9 cellular contexts compared by ENCODE assay signal in genomic region chr18:34492652-34493051, GRCh38.
DNase-seq lines count a peak whose midpoint lies in the region; ATAC-seq and TF ChIP-seq lines count a peak whose summit lies in the region.
"Had no signal": no experiment of that assay in that cellular context is flagged by ENCODE, and none has a peak within 500 bp of the region (broad histone marks: within the 10 kb centered on the region; RNA-seq: fewer than 3 reads in every experiment).

No MANE protein-coding gene starts in this region.

- H3K9me3 ChIP-seq in SK-N-MC (ENCODE audit: low read depth, low read length) = no peaks in the 10 kb centered on the region
- no peaks in the 10 kb centered on the region for H3K9me3 ChIP-seq in iPS-20b (ENCODE audit: insufficient read depth, low read depth, low read length)

- H3K27me3 ChIP-seq in iPS-20b (ENCODE audit: insufficient read depth, low read length) = peaks cover 14% of the 10 kb centered on the region

- H3K27ac ChIP-seq in SK-N-MC = no peak overlapping the region
- H3K27ac ChIP-seq in iPS-20b (ENCODE audit: low read length) = no peak overlapping the region

- H3K4me1 Mint-ChIP-seq in activated T-cell treated with anti-CD3 and anti-CD28 coated beads, Interleukin-2, amount 50 U/mL, for 72 hours (ENCODE audit: low read depth) = no peaks in the 10 kb centered on the region
- H3K4me1 Mint-ChIP-seq in type B pancreatic cell (ENCODE audit: unreplicated experiment) = peaks cover 4% of the 10 kb centered on the region

- no peak for ATAC-seq in activated T-cell treated with anti-CD3 and anti-CD28 coated beads, Interleukin-2, amount 50 U/mL, for 72 hours (replicated peaks in 1 of 2)
- no peak for ATAC-seq in HG02571 (IDR thresholded peaks at IDR 0.05; ENCODE audit: unreplicated experiment)

- peaks cover 0 to 1% of the 10 kb centered on the region in 2 donors for H3K36me3 Mint-ChIP-seq in activated T-cell treated with anti-CD3 and anti-CD28 coated beads, Interleukin-2, amount 50 U/mL, for 72 hours (ENCODE audit: insufficient read depth in 2 of 2)
- no peaks in the 10 kb centered on the region for H3K36me3 Mint-ChIP-seq in type B pancreatic cell

- no peaks in the 10 kb centered on the region for H3K36me3 ChIP-seq in SK-N-MC (ENCODE audit: insufficient read depth, low read length)
- H3K36me3 ChIP-seq in iPS-20b (ENCODE audit: insufficient read depth, low read depth, low read length) = no peaks in the 10 kb centered on the region

- H3K9ac ChIP-seq in SK-N-MC (ENCODE audit: insufficient read length) = no peak overlapping the region
- H3K9ac ChIP-seq in iPS-20b (ENCODE audit: low read depth, low read length) = peak overlapping the region; percentile 58; the same call in 1 of the 2 replicates

- peaks cover 31% of the 10 kb centered on the region for H3K27me3 Mint-ChIP-seq in activated T-cell treated with anti-CD3 and anti-CD28 coated beads, Interleukin-2, amount 50 U/mL, for 72 hours (ENCODE audit: low read depth)
- H3K27me3 Mint-ChIP-seq in type B pancreatic cell = peaks cover 69% of the 10 kb centered on the region

- no peak for DNase-seq in activated T-cell treated with anti-CD3 and anti-CD28 coated beads, Interleukin-2, amount 50 U/mL, for 72 hours
- DNase-seq in activated T-cell treated with anti-CD3 and anti-CD28 coated beads, Interleukin-2, amount 50 U/mL, for 48 hours = no peak
- DNase-seq in SK-N-MC (ENCODE audit: low read depth, low spot score) = no peak
- DNase-seq in type B pancreatic cell (ENCODE audit: extremely low spot score, unreplicated experiment) = no peak
- no peak for DNase-seq in SW 1271 (lab: John Stamatoyannopoulos, UW)
- DNase-seq in T-helper 2 cell = no peak

- peak overlapping the region; percentile 55 to 59 for H3K4me3 Mint-ChIP-seq in activated T-cell treated with anti-CD3 and anti-CD28 coated beads, Interleukin-2, amount 50 U/mL, for 72 hours
- peak overlapping the region; percentile 86 for H3K4me3 Mint-ChIP-seq in type B pancreatic cell

- H3K9me3 Mint-ChIP-seq in activated T-cell treated with anti-CD3 and anti-CD28 coated beads, Interleukin-2, amount 50 U/mL, for 72 hours = peaks cover 0 to 5% of the 10 kb centered on the region in 2 donors
- H3K9me3 Mint-ChIP-seq in type B pancreatic cell = no peaks in the 10 kb centered on the region

- no peak overlapping the region for H3K27ac Mint-ChIP-seq in activated T-cell treated with anti-CD3 and anti-CD28 coated beads, Interleukin-2, amount 50 U/mL, for 72 hours
- peak overlapping the region; percentile 88 for H3K27ac Mint-ChIP-seq in type B pancreatic cell
- H3K27ac Mint-ChIP-seq: naive thymus-derived CD4-positive, alpha-beta T cell had no signal

- no peak for TF ChIP-seq CTCF in type B pancreatic cell (conservative IDR thresholded peaks at IDR 0.05)

- peaks cover 46% of the 10 kb centered on the region for H3K4me1 ChIP-seq in iPS-20b (ENCODE audit: insufficient read depth, low read length)

- peak overlapping the region; percentile 72 for H3K4me3 ChIP-seq in SK-N-MC
- H3K4me3 ChIP-seq in iPS-20b (ENCODE audit: low read length) = peak overlapping the region; percentile 82
